Comparison of ENCODE assay signal across 15 cellular contexts in the genomic region with DNA sequence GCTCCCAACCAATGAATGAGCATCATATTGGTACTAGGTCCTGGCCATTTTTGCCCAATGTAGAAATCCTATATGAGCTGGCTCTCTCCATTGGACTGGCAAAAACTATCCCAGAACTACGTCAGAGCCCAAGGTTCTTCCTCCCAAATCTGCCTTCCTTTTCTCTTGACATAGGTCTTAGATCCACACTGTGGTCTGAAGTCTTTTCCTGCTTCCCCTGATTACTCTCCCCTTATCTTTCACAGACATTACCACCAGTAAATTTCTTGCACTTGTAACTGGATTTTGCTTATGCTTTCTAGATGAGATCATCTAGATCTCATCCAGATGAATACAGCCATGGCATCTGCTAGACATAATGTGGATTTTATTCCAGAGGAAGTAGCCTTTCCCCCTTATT.
A peak's percentile ranks its signal among the peaks of the same experiment; 100 is the strongest.
DNase-seq lines count a peak whose midpoint lies in the region; ATAC-seq and TF ChIP-seq lines count a peak whose summit lies in the region.
"Had no signal": no experiment of that assay in that cellular context is flagged by ENCODE, and none has a peak within 500 bp of the region (broad histone marks: within the 10 kb centered on the region; RNA-seq: fewer than 3 reads in every experiment).

No MANE protein-coding gene starts in this region.

- H3K36me3 Mint-ChIP-seq in type B pancreatic cell = no peaks in the 10 kb centered on the region

- no peak for ATAC-seq in HG03439 (IDR thresholded peaks at IDR 0.05; ENCODE audit: unreplicated experiment)
- ATAC-seq: Panc1 had no signal

- H3K4me3 Mint-ChIP-seq in type B pancreatic cell = no peak overlapping the region
- H3K4me3 Mint-ChIP-seq: HFFc6 had no signal

- H3K27me3 Mint-ChIP-seq in type B pancreatic cell = no peaks in the 10 kb centered on the region

- H3K27ac Mint-ChIP-seq in type B pancreatic cell = peak overlapping the region; percentile 20
- H3K27ac Mint-ChIP-seq: HFFc6 had no signal

- H3K4me1 Mint-ChIP-seq in type B pancreatic cell (ENCODE audit: unreplicated experiment) = peaks cover 4% of the 10 kb centered on the region

- peak; percentile 19 for DNase-seq in GM03348 (ENCODE audit: low spot score)
- peak; percentile 21 for DNase-seq in RPMI7951 (ENCODE audit: low read depth)
- DNase-seq in choroid plexus epithelial cell (ENCODE audit: low read depth) = peak; percentile 13
- DNase-seq in type B pancreatic cell (ENCODE audit: extremely low spot score, unreplicated experiment) = no peak
- DNase-seq in DMS53 (lab: John Stamatoyannopoulos, UW) = no peak
- no peak for DNase-seq in NCI-H1048 (lab: John Stamatoyannopoulos, UW)
- DNase-seq: ACHN, Caco-2, HFFc6, NCI-H1092, NCI-H2081 treated with DMSO at 0.1 percent for 48 hours, NCI-H524, SHP77 had no signal

- H3K4me3 ChIP-seq in choroid plexus epithelial cell (ENCODE audit: low read depth, low read length) = no peak overlapping the region

- H3K9me3 Mint-ChIP-seq in type B pancreatic cell = peaks cover 4% of the 10 kb centered on the region
- H3K9me3 Mint-ChIP-seq: HFFc6 had no signal

- TF ChIP-seq CTCF in choroid plexus epithelial cell (conservative IDR thresholded peaks at IDR 0.05; ENCODE audit: low read depth, low read length) (no peak), type B pancreatic cell (conservative IDR thresholded peaks at IDR 0.05) (no peak)

Comparison
In these comparisons a context has a peak if more than half of its experiments do, and no peak if none do; other contexts are left out.
1. DNase-seq: peak in GM03348 (single experiment), RPMI7951 (single experiment) and choroid plexus epithelial cell (single experiment); none in type B pancreatic cell (single experiment), DMS53 (single experiment) and NCI-H1048 (single experiment).